1 cellular context compared by ENCODE assay signal in the genomic region with DNA sequence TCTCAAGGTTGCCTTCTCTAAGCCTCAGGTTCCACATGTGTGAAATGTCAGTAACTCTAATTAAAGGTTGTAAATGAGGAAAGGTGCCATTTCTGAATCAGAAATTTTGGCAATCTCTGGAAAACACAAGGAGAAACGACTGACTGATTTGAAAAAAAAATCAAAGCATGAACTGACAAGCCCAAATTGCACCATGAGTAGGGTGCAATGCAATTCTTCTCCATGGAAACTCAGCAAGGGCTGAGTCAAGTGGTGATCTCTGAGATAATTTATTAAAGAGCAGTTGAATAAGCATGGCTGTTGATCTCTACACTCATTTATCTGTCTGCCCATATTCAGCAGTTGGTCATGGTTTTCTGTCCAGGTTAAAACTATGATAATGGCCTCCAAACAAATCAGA.
TF ChIP-seq lines count a peak whose summit lies in the region.

No MANE protein-coding gene starts in this region.

TF ChIP-seq in GM12878, 131 proteins besides CTCF, POLR2A, EP300 and RAD21:
- TF ChIP-seq CBX5 (IDR thresholded peaks at IDR 0.05; ENCODE audit: low read depth), result no peak
- TF ChIP-seq TCF12 (IDR thresholded peaks at IDR 0.05; ENCODE audit: low read depth, low read length), result no peak
- no peak for TF ChIP-seq GATAD2B (conservative IDR thresholded peaks at IDR 0.05; ENCODE audit: low read depth)
- TF ChIP-seq, protein P1, sequence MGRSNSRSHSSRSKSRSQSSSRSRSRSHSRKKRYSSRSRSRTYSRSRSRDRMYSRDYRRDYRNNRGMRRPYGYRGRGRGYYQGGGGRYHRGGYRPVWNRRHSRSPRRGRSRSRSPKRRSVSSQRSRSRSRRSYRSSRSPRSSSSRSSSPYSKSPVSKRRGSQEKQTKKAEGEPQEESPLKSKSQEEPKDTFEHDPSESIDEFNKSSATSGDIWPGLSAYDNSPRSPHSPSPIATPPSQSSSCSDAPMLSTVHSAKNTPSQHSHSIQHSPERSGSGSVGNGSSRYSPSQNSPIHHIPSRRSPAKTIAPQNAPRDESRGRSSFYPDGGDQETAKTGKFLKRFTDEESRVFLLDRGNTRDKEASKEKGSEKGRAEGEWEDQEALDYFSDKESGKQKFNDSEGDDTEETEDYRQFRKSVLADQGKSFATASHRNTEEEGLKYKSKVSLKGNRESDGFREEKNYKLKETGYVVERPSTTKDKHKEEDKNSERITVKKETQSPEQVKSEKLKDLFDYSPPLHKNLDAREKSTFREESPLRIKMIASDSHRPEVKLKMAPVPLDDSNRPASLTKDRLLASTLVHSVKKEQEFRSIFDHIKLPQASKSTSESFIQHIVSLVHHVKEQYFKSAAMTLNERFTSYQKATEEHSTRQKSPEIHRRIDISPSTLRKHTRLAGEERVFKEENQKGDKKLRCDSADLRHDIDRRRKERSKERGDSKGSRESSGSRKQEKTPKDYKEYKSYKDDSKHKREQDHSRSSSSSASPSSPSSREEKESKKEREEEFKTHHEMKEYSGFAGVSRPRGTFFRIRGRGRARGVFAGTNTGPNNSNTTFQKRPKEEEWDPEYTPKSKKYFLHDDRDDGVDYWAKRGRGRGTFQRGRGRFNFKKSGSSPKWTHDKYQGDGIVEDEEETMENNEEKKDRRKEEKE (IDR thresholded peaks at IDR 0.05), result no peak
- TF ChIP-seq SP1 (IDR thresholded peaks at IDR 0.05; ENCODE audit: low read depth, low read length), result no peak
- TF ChIP-seq ETV6 (conservative IDR thresholded peaks at IDR 0.05 in 1 of 2, IDR thresholded peaks at IDR 0.05 in 1 of 2; ENCODE audit: borderline replicate concordance in 1 of 2, low read depth in 1 of 2), result no peak
- TF ChIP-seq TAF1 (IDR thresholded peaks at IDR 0.05; ENCODE audit: borderline replicate concordance, low read depth, low read length), result no peak
- no peak for TF ChIP-seq ASH2L (IDR thresholded peaks at IDR 0.05; ENCODE audit: borderline replicate concordance, low read depth)
- TF ChIP-seq LARP7 (IDR thresholded peaks at IDR 0.05), result no peak
- TF ChIP-seq, protein P2, sequence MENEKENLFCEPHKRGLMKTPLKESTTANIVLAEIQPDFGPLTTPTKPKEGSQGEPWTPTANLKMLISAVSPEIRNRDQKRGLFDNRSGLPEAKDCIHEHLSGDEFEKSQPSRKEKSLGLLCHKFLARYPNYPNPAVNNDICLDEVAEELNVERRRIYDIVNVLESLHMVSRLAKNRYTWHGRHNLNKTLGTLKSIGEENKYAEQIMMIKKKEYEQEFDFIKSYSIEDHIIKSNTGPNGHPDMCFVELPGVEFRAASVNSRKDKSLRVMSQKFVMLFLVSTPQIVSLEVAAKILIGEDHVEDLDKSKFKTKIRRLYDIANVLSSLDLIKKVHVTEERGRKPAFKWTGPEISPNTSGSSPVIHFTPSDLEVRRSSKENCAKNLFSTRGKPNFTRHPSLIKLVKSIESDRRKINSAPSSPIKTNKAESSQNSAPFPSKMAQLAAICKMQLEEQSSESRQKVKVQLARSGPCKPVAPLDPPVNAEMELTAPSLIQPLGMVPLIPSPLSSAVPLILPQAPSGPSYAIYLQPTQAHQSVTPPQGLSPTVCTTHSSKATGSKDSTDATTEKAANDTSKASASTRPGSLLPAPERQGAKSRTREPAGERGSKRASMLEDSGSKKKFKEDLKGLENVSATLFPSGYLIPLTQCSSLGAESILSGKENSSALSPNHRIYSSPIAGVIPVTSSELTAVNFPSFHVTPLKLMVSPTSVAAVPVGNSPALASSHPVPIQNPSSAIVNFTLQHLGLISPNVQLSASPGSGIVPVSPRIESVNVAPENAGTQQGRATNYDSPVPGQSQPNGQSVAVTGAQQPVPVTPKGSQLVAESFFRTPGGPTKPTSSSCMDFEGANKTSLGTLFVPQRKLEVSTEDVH (IDR thresholded peaks at IDR 0.05; ENCODE audit: low read depth, partially characterized antibody), result no peak
- no peak for TF ChIP-seq JUNB (IDR thresholded peaks at IDR 0.05)
- TF ChIP-seq, protein P3, sequence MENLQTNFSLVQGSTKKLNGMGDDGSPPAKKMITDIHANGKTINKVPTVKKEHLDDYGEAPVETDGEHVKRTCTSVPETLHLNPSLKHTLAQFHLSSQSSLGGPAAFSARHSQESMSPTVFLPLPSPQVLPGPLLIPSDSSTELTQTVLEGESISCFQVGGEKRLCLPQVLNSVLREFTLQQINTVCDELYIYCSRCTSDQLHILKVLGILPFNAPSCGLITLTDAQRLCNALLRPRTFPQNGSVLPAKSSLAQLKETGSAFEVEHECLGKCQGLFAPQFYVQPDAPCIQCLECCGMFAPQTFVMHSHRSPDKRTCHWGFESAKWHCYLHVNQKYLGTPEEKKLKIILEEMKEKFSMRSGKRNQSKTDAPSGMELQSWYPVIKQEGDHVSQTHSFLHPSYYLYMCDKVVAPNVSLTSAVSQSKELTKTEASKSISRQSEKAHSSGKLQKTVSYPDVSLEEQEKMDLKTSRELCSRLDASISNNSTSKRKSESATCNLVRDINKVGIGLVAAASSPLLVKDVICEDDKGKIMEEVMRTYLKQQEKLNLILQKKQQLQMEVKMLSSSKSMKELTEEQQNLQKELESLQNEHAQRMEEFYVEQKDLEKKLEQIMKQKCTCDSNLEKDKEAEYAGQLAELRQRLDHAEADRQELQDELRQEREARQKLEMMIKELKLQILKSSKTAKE (IDR thresholded peaks at IDR 0.05; ENCODE audit: low read depth, poor library complexity, severe bottlenecking), result no peak
